In genomic region chr2:46873632-46874068, GRCh38 we compare ENCODE assay signal across 10 cellular contexts. TPM values are rescaled to one million over a fixed set of nuclear protein-coding genes. Genes with fewer than 3 reads are reported as not detected.
A peak's percentile ranks its signal among the peaks of the same experiment; 100 is the strongest.
DNase-seq lines count a peak whose midpoint lies in the region; ATAC-seq and TF ChIP-seq lines count a peak whose summit lies in the region.
"Had no signal": no experiment of that assay in that cellular context is flagged by ENCODE, and none has a peak within 500 bp of the region (broad histone marks: within the 10 kb centered on the region; RNA-seq: fewer than 3 reads in every experiment).

No MANE protein-coding gene starts in this region.

- H3K9me3 ChIP-seq in uterus = no peaks in the 10 kb centered on the region
- H3K9me3 ChIP-seq: right lobe of liver had no signal

- intact Hi-C loops in uterus (cut with DNase I; ENCODE audit: low total_unique reads) = loop anchor here (10.0 kb wide), 1 partner anchor 69 kb away; no protein-coding TSS in a partner anchor

- peaks cover 12% of the 10 kb centered on the region for H3K27me3 Mint-ChIP-seq in nephron (ENCODE audit: low read depth)

- H3K4me3 Mint-ChIP-seq in nephron = no peak overlapping the region

- peak overlapping the region; percentile 51 to 94 (median 92) for H3K27ac Mint-ChIP-seq in nephron

- peaks cover 66% of the 10 kb centered on the region for H3K4me1 Mint-ChIP-seq in nephron

- H3K9me3 Mint-ChIP-seq in nephron = no peaks in the 10 kb centered on the region

- H3K36me3 Mint-ChIP-seq in nephron (ENCODE audit: low read depth) = no peaks in the 10 kb centered on the region

- ATAC-seq in HG03025 (IDR thresholded peaks at IDR 0.05; ENCODE audit: low FRiP score, unreplicated experiment) = no peak

- peak overlapping the region; percentile 81 to 89 for H3K27ac ChIP-seq in uterus
- H3K27ac ChIP-seq: 22Rv1, right lobe of liver had no signal

- no peaks in the 10 kb centered on the region for H3K27me3 ChIP-seq in uterus
- H3K27me3 ChIP-seq: right lobe of liver had no signal

- peak; percentile 43 for DNase-seq in DMS 273 (lab: John Stamatoyannopoulos, UW; ENCODE audit: unreplicated experiment)
- DNase-seq in DMS 273 treated with DMSO at 0.1 percent for 48 hours (lab: John Stamatoyannopoulos, UW) = no peak
- peak; percentile 16 for DNase-seq in SIG-M5 (lab: John Stamatoyannopoulos, UW)
- DNase-seq in epidermal melanocyte (ENCODE audit: insufficient read length, low spot score) = peak; percentile 82
- DNase-seq in uterus = peak; percentile 83 to 92
- no peak for DNase-seq in effector CD8-positive, alpha-beta T cell (lab: John Stamatoyannopoulos, UW)

- TF ChIP-seq CTCF in nephron (IDR thresholded peaks at IDR 0.05; ENCODE audit: unreplicated experiment in 3 of 3) = no peak
- TF ChIP-seq CTCF in uterus (IDR thresholded peaks at IDR 0.05) = no peak

- no peaks in the 10 kb centered on the region for H3K36me3 ChIP-seq in uterus
- H3K36me3 ChIP-seq: right lobe of liver had no signal

- peaks cover 4 to 30% of the 10 kb centered on the region in 2 donors for H3K4me1 ChIP-seq in uterus

- no peak for TF ChIP-seq POLR2A in uterus (IDR thresholded peaks at IDR 0.05)

- no peak overlapping the region for H3K4me3 ChIP-seq in uterus
- H3K4me3 ChIP-seq: right lobe of liver had no signal

RNA-seq across cellular contexts. Expression of gene MCFD2, which starts 42.0 kb away (rescaled TPM):
- 100 to 1,000 TPM in 2 of 4 donors, 10 to 100 TPM in 2; 44.8 to 141 (median 107) TPM for total RNA-seq in uterus

Comparison
In these comparisons a context has a peak if more than half of its experiments do, and no peak if none do; other contexts are left out.
1. DNase-seq: peak in DMS 273 (single experiment), SIG-M5 (single experiment), epidermal melanocyte (single experiment) and uterus (2 of 2); none in DMS 273 treated with DMSO at 0.1 percent for 48 hours (single experiment) and effector CD8-positive, alpha-beta T cell (single experiment).